In genomic region chr15:51265037-51265555, GRCh38 we compare ENCODE assay signal across 15 cellular contexts.
DNase-seq lines count a peak whose midpoint lies in the region; ATAC-seq and TF ChIP-seq lines count a peak whose summit lies in the region.
"Had no signal": no experiment of that assay in that cellular context is flagged by ENCODE, and none has a peak within 500 bp of the region (broad histone marks: within the 10 kb centered on the region; RNA-seq: fewer than 3 reads in every experiment).

No MANE protein-coding gene starts in this region.

- H3K4me1 ChIP-seq in neural progenitor cell (peaks cover 10% of the 10 kb centered on the region), suprapubic skin (peaks cover 24% of the 10 kb centered on the region)

- H3K4me3 ChIP-seq in neural progenitor cell (no peak overlapping the region), suprapubic skin (no peak overlapping the region)
- H3K4me3 ChIP-seq: BLaER1 treated with 17β-estradiol and CSF1 and Interleukin-3, amounts not matched to agents 10 nM and 100 nM; GM23248 had no signal

- H3K27ac ChIP-seq in neural progenitor cell (no peak overlapping the region), suprapubic skin (peak overlapping the region; percentile 5)
- H3K27ac ChIP-seq: 22Rv1; BLaER1 treated with 17β-estradiol and CSF1 and Interleukin-3, amounts not matched to agents 10 nM and 100 nM; GM23248; HL-60 had no signal

- peaks cover 37% of the 10 kb centered on the region for H3K27me3 Mint-ChIP-seq in activated naive CD4-positive, alpha-beta T cell treated with anti-CD3 and anti-CD28 coated beads, Interleukin-2, amount 50 U/mL, for 24 hours
- peaks cover 16% of the 10 kb centered on the region for H3K27me3 Mint-ChIP-seq in neural progenitor cell (ENCODE audit: insufficient read depth, low read depth)
- H3K27me3 Mint-ChIP-seq in progenitor cell of endocrine pancreas, result peaks cover 23% of the 10 kb centered on the region

- no peaks in the 10 kb centered on the region for H3K79me2 ChIP-seq in neural progenitor cell (ENCODE audit: low read depth)

- no peak overlapping the region for H2AFZ ChIP-seq in neural progenitor cell (replicated peaks)
- H2AFZ ChIP-seq: GM23248 had no signal

- WGBS in suprapubic skin, result 75% methylated on average over 5 of the region's 5 CpGs

- H3K9me3 ChIP-seq in neural progenitor cell (ENCODE audit: low read depth), result no peaks in the 10 kb centered on the region
- H3K9me3 ChIP-seq in suprapubic skin, result no peaks in the 10 kb centered on the region

- H3F3A ChIP-seq in neural progenitor cell (ENCODE audit: low read depth), result no peaks in the 10 kb centered on the region

- H3K27me3 ChIP-seq in neural progenitor cell (peaks cover 44% of the 10 kb centered on the region), suprapubic skin (peaks cover 13% of the 10 kb centered on the region)

- no peaks in the 10 kb centered on the region for H3K36me3 Mint-ChIP-seq in activated naive CD4-positive, alpha-beta T cell treated with anti-CD3 and anti-CD28 coated beads, Interleukin-2, amount 50 U/mL, for 24 hours
- H3K36me3 Mint-ChIP-seq in neural progenitor cell (no peaks in the 10 kb centered on the region), progenitor cell of endocrine pancreas (ENCODE audit: insufficient read depth) (no peaks in the 10 kb centered on the region)
- H3K36me3 Mint-ChIP-seq: CD4-positive, CD25-positive, alpha-beta regulatory T cell had no signal

- ATAC-seq in stimulated activated naive CD8-positive, alpha-beta T cell treated with anti-CD3 and anti-CD28 coated beads, Interleukin-15, Interleukin-2, amounts not matched to agents 100 U/mL and 50 U/mL, for 24 hours, result no peak
- ATAC-seq: HCT116 had no signal

- TF ChIP-seq CTCF in neural progenitor cell (IDR thresholded peaks at IDR 0.05) (no peak), suprapubic skin (IDR thresholded peaks at IDR 0.05) (no peak), progenitor cell of endocrine pancreas (IDR thresholded peaks at IDR 0.05; ENCODE audit: unreplicated experiment) (no peak)

- no peak overlapping the region for H3K9ac ChIP-seq in neural progenitor cell
- H3K9ac ChIP-seq: BLaER1 treated with 17β-estradiol and CSF1 and Interleukin-3, amounts not matched to agents 10 nM and 100 nM; GM23248 had no signal

- H3K27ac Mint-ChIP-seq in activated naive CD4-positive, alpha-beta T cell treated with anti-CD3 and anti-CD28 coated beads, Interleukin-2, amount 50 U/mL, for 24 hours, result peak overlapping the region; percentile 19
- H3K27ac Mint-ChIP-seq in neural progenitor cell (no peak overlapping the region), progenitor cell of endocrine pancreas (no peak overlapping the region)
- H3K27ac Mint-ChIP-seq: CD4-positive, CD25-positive, alpha-beta regulatory T cell had no signal

- no peak overlapping the region for H3K4me2 ChIP-seq in neural progenitor cell

- no peaks in the 10 kb centered on the region for H3K36me3 ChIP-seq in neural progenitor cell
- H3K36me3 ChIP-seq in suprapubic skin, result no peaks in the 10 kb centered on the region
- H3K36me3 ChIP-seq: BLaER1 treated with 17β-estradiol and CSF1 and Interleukin-3, amounts not matched to agents 10 nM and 100 nM had no signal

- H3K4me1 Mint-ChIP-seq in activated naive CD4-positive, alpha-beta T cell treated with anti-CD3 and anti-CD28 coated beads, Interleukin-2, amount 50 U/mL, for 24 hours, result peaks cover 8% of the 10 kb centered on the region
- H3K4me1 Mint-ChIP-seq in neural progenitor cell (peaks cover 13% of the 10 kb centered on the region), progenitor cell of endocrine pancreas (ENCODE audit: low read depth) (peaks cover 4% of the 10 kb centered on the region)

- TF ChIP-seq EP300 in suprapubic skin (IDR thresholded peaks at IDR 0.05), result no peak

- no peaks in the 10 kb centered on the region for H3K9me3 Mint-ChIP-seq in activated naive CD4-positive, alpha-beta T cell treated with anti-CD3 and anti-CD28 coated beads, Interleukin-2, amount 50 U/mL, for 24 hours
- H3K9me3 Mint-ChIP-seq in neural progenitor cell (peaks cover 5% of the 10 kb centered on the region), progenitor cell of endocrine pancreas (ENCODE audit: low read depth) (peaks cover 5% of the 10 kb centered on the region)

- no peak overlapping the region for H3K4me3 Mint-ChIP-seq in activated naive CD4-positive, alpha-beta T cell treated with anti-CD3 and anti-CD28 coated beads, Interleukin-2, amount 50 U/mL, for 24 hours
- H3K4me3 Mint-ChIP-seq in neural progenitor cell, result peak overlapping the region; percentile 42
- no peak overlapping the region for H3K4me3 Mint-ChIP-seq in progenitor cell of endocrine pancreas (ENCODE audit: low read depth)
- H3K4me3 Mint-ChIP-seq: CD4-positive, CD25-positive, alpha-beta regulatory T cell had no signal

- TF ChIP-seq POLR2A in suprapubic skin (IDR thresholded peaks at IDR 0.05), result no peak

- DNase-seq in activated naive CD4-positive, alpha-beta T cell (lab: John Stamatoyannopoulos, UW), result no peak
- DNase-seq in fibroblast of gingiva (ENCODE audit: low read depth), result peak; percentile 51
- DNase-seq in neural progenitor cell (ENCODE audit: low spot score), result no peak
- no peak for DNase-seq in suprapubic skin (ENCODE audit: low spot score in 2 of 2)
- no peak for DNase-seq in activated gamma-delta T cell (lab: John Stamatoyannopoulos, UW)
- no peak for DNase-seq in progenitor cell of endocrine pancreas (ENCODE audit: low spot score, unreplicated experiment)
- DNase-seq in stimulated activated naive CD8-positive, alpha-beta T cell treated with anti-CD3 and anti-CD28 coated beads, Interleukin-15, Interleukin-2, amounts not matched to agents 100 U/mL and 50 U/mL, for 24 hours, result no peak
- DNase-seq: CD4-positive, CD25-positive, alpha-beta regulatory T cell; DMS53; GM23248 had no signal

- no peaks in the 10 kb centered on the region for H4K20me1 ChIP-seq in neural progenitor cell (ENCODE audit: low read depth)
- H4K20me1 ChIP-seq: BLaER1 treated with 17β-estradiol and CSF1 and Interleukin-3, amounts not matched to agents 10 nM and 100 nM had no signal
